Comparison of ENCODE assay signal across 7 cellular contexts in the genomic region with DNA sequence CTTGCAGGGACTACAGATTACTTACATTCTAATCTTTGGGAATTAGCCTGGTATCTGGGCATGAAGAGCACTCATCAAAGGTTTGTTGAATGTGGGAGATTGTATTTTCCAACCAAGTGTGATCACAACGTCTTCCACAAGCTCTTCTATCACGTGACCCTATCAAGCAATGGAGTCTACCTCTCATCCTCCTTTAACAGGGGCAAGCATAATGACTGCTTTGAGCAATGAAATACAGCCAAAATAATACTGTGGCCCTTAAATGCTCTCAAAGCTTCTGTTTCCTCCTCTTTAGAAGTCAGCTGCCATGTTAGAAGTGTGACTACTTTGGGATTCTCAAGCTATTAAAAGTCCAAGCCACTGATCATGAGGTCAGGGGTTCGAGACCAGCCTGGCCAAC.
DNase-seq lines count a peak whose midpoint lies in the region; ATAC-seq, FAIRE-seq and TF ChIP-seq lines count a peak whose summit lies in the region.
"Not testable (repeated sequence)": the region's sequence is repeated elsewhere in the genome, so short reads cannot be mapped to it uniquely, and the experiment has no call there.

No MANE protein-coding gene starts in this region.

- not testable (repeated sequence) for TF ChIP-seq RAD21 in K562 (CRISPR knock-in tag; conservative IDR thresholded peaks at IDR 0.05 in 1 of 2, IDR thresholded peaks at IDR 0.05 in 1 of 2); HepG2 (CRISPR knock-in tag; IDR thresholded peaks at IDR 0.05)

- not testable (repeated sequence) for H3K4me1 Mint-ChIP-seq in endodermal cell; stimulated activated effector memory CD8-positive, alpha-beta T cell treated with anti-CD3 and anti-CD28 coated beads, Interleukin-12 subunit alpha, Interleukin-12 subunit beta, amount 100 ng/mL, for 72 hours

- H2AFZ ChIP-seq in K562 (ENCODE audit: low read depth, low read length); HepG2 (ENCODE audit: low read length): not testable (repeated sequence)

- not testable (repeated sequence) for FAIRE-seq in K562 (lab: Jason Lieb, UNC); HepG2 (lab: Jason Lieb, UNC)

- H3K27me3 ChIP-seq in K562 (ENCODE audit: control insufficient read depth in 2 of 2, insufficient read depth in 2 of 2, low read length in 2 of 2); endodermal cell (ENCODE audit: control insufficient read depth, insufficient read depth, low read length, poor library complexity, severe bottlenecking); iPS-20b (ENCODE audit: insufficient read depth, low read length); HepG2 (ENCODE audit: control insufficient read depth in 1 of 2, insufficient read depth in 2 of 2, low read length in 2 of 2): not testable (repeated sequence)
- peaks cover 0 to 13% (median 0%) of the 10 kb centered on the region in 4 donors for H3K27me3 ChIP-seq in esophagus muscularis mucosa

- not testable (repeated sequence) for H3K36me3 ChIP-seq in K562 (ENCODE audit: control insufficient read depth, insufficient read depth, low read length); endodermal cell (ENCODE audit: control insufficient read depth, insufficient read depth, low read length); esophagus muscularis mucosa; iPS-20b (ENCODE audit: insufficient read depth, low read depth, low read length); HepG2 (replicated peaks in 1 of 2; ENCODE audit: control insufficient read depth in 1 of 2, insufficient read depth in 2 of 2, low read length in 2 of 2)

- H3K27ac ChIP-seq in K562 (ENCODE audit: extremely low read depth, low read depth, low read length); endodermal cell (ENCODE audit: low read depth, low read length); esophagus muscularis mucosa (replicated peaks in 1 of 4); iPS-20b (ENCODE audit: low read length); HepG2 (ENCODE audit: extremely low read length, insufficient read depth, low read length): not testable (repeated sequence)

- CTCF ChIA-PET in K562 (lab: Yijun Ruan, JAX; ENCODE audit: low intra/inter-chr PET ratio); HepG2 (lab: Yijun Ruan, JAX; ENCODE audit: low intra/inter-chr PET ratio, low total read pairs): not testable (repeated sequence)

- H3K27ac Mint-ChIP-seq in endodermal cell; stimulated activated effector memory CD8-positive, alpha-beta T cell treated with anti-CD3 and anti-CD28 coated beads, Interleukin-12 subunit alpha, Interleukin-12 subunit beta, amount 100 ng/mL, for 72 hours: not testable (repeated sequence)

- not testable (repeated sequence) for H4K20me1 ChIP-seq in K562 (replicated peaks; ENCODE audit: control insufficient read depth, insufficient read depth, low read length); HepG2 (ENCODE audit: insufficient read depth, low read length)

- not testable (repeated sequence) for TF ChIP-seq CTCF in K562 (IDR thresholded peaks at IDR 0.05 in 2 of 3, conservative IDR thresholded peaks at IDR 0.05 in 1 of 3; ENCODE audit: insufficient read depth in 2 of 3, low read depth in 1 of 3, low read length in 3 of 3); endodermal cell (conservative IDR thresholded peaks at IDR 0.05); esophagus muscularis mucosa (IDR thresholded peaks at IDR 0.05); HepG2 (CRISPR knock-in tag; IDR thresholded peaks at IDR 0.05)

- not testable (repeated sequence) for H3K9ac ChIP-seq in K562 (ENCODE audit: insufficient read depth in 1 of 2, low read depth in 2 of 2, low read length in 2 of 2); endodermal cell (ENCODE audit: extremely low read depth, low read length, poor library complexity, severe bottlenecking); iPS-20b (ENCODE audit: low read depth, low read length); HepG2 (ENCODE audit: insufficient read depth, low read depth, low read length)

- not testable (repeated sequence) for ATAC-seq in K562, HepG2
- peak; percentile 17 for ATAC-seq in stimulated activated effector memory CD8-positive, alpha-beta T cell treated with anti-CD3 and anti-CD28 coated beads, Interleukin-12 subunit alpha, Interleukin-12 subunit beta, amount 100 ng/mL, for 72 hours

- WGBS in K562 (ENCODE audit: insufficient coverage, low coverage, missing lambda C conversion rate) = 0% methylated on average over 3 of the region's 3 CpGs
- 33 to 45% methylated on average over 3 of the region's 3 CpGs for whole genome bisulfite sequencing in endodermal cell (ENCODE audit: insufficient coverage in 1 of 2, insufficient read length in 1 of 2), 2 experiments
- 26% methylated on average over 3 of the region's 3 CpGs for WGBS in esophagus muscularis mucosa
- under 1% methylated on average over 3 of the region's 3 CpGs for WGBS in HepG2 (ENCODE audit: low lambda C conversion rate)

- TF ChIP-seq EP300 in K562 (IDR thresholded peaks at IDR 0.05; ENCODE audit: low read length); esophagus muscularis mucosa (IDR thresholded peaks at IDR 0.05); HepG2 (IDR thresholded peaks at IDR 0.05; ENCODE audit: low read depth in 2 of 2, low read length in 2 of 2); HepG2 (CRISPR knock-in tag; IDR thresholded peaks at IDR 0.05; ENCODE audit: borderline replicate concordance): not testable (repeated sequence)

- H3K27me3 Mint-ChIP-seq in endodermal cell (ENCODE audit: insufficient read depth) = not testable (repeated sequence)

- in situ Hi-C loops in K562 (cut with MboI); HepG2 (cut with HindIII; ENCODE audit: extremely low pct_ligation_motif_present, low pct_unique_long_range_greater_than_20kb): not testable (repeated sequence)

- H3K9me1 ChIP-seq in K562 (ENCODE audit: control insufficient read depth, insufficient read depth, low read length) = not testable (repeated sequence)

- DNase-seq in RPMI8226 (peak; percentile 0), esophagus muscularis mucosa (ENCODE audit: extremely low spot score) (peak; percentile 70)
- not testable (repeated sequence) for DNase-seq in K562 (ENCODE audit: extremely low read depth in 1 of 4, low spot score in 3 of 4); endodermal cell; HepG2 (ENCODE audit: low spot score); stimulated activated effector memory CD8-positive, alpha-beta T cell treated with anti-CD3 and anti-CD28 coated beads, Interleukin-12 subunit alpha, Interleukin-12 subunit beta, amount 100 ng/mL, for 72 hours (ENCODE audit: low spot score in 2 of 2)

- H3K36me3 Mint-ChIP-seq in endodermal cell (ENCODE audit: low read depth); stimulated activated effector memory CD8-positive, alpha-beta T cell treated with anti-CD3 and anti-CD28 coated beads, Interleukin-12 subunit alpha, Interleukin-12 subunit beta, amount 100 ng/mL, for 72 hours: not testable (repeated sequence)

- TF ChIP-seq POLR2A in K562 (conservative IDR thresholded peaks at IDR 0.05); esophagus muscularis mucosa (IDR thresholded peaks at IDR 0.05; ENCODE audit: low read depth); HepG2 (IDR thresholded peaks at IDR 0.05; ENCODE audit: insufficient read depth in 1 of 2, low read depth in 2 of 2, low read length in 2 of 2): not testable (repeated sequence)

- not testable (repeated sequence) for H3K79me2 ChIP-seq in K562 (ENCODE audit: control insufficient read depth, insufficient read depth, low read length); HepG2 (ENCODE audit: insufficient read depth, low read length)

- BruUV-seq in K562 (replicated peaks; lab: Mats Ljungman, UMichigan); HepG2 (replicated peaks; lab: Mats Ljungman, UMichigan): not testable (repeated sequence)

- POLR2A ChIA-PET in K562 (lab: Yijun Ruan, JAX); HepG2 (lab: Yijun Ruan, JAX): not testable (repeated sequence)

- H3K4me3 ChIP-seq in K562; esophagus muscularis mucosa; HepG2 (replicated peaks in 1 of 3; ENCODE audit: insufficient read depth in 1 of 3, low read depth in 2 of 3, low read length in 3 of 3): not testable (repeated sequence)
- H3K4me3 ChIP-seq in endodermal cell (ENCODE audit: low read length) (peak overlapping the region; percentile 44), iPS-20b (ENCODE audit: low read length) (peak overlapping the region; percentile 33; the same call in 1 of the 2 replicates)

- intact Hi-C loops in K562 (cut with micrococcal nuclease); esophagus muscularis mucosa (cut with DNase I); HepG2 (cut with micrococcal nuclease; ENCODE audit: unreplicated experiment): not testable (repeated sequence)

- not testable (repeated sequence) for H3K9me3 ChIP-seq in K562 (replicated peaks; ENCODE audit: control insufficient read depth, insufficient read depth, low read depth, low read length); esophagus muscularis mucosa
- H3K9me3 ChIP-seq in endodermal cell (ENCODE audit: control insufficient read depth, low read length) (peaks cover 91% of the 10 kb centered on the region), iPS-20b (ENCODE audit: insufficient read depth, low read depth, low read length) (peaks cover 99% of the 10 kb centered on the region), HepG2 (ENCODE audit: low read length) (peaks cover 96% of the 10 kb centered on the region)

- not testable (repeated sequence) for H3K4me3 Mint-ChIP-seq in endodermal cell; stimulated activated effector memory CD8-positive, alpha-beta T cell treated with anti-CD3 and anti-CD28 coated beads, Interleukin-12 subunit alpha, Interleukin-12 subunit beta, amount 100 ng/mL, for 72 hours

- H3K4me2 ChIP-seq in K562 (ENCODE audit: insufficient read depth, low read length); HepG2 (ENCODE audit: low read depth, low read length): not testable (repeated sequence)

- not testable (repeated sequence) for H3K4me1 ChIP-seq in K562 (replicated peaks in 1 of 2; ENCODE audit: control insufficient read depth in 2 of 2, insufficient read depth in 2 of 2, low read length in 2 of 2); endodermal cell (ENCODE audit: control insufficient read depth, insufficient read depth, low read length); esophagus muscularis mucosa; iPS-20b (ENCODE audit: insufficient read depth, low read length); HepG2 (ENCODE audit: insufficient read depth, low read length)

- peaks cover 53% of the 10 kb centered on the region for H3K9me3 Mint-ChIP-seq in endodermal cell
- H3K9me3 Mint-ChIP-seq in stimulated activated effector memory CD8-positive, alpha-beta T cell treated with anti-CD3 and anti-CD28 coated beads, Interleukin-12 subunit alpha, Interleukin-12 subunit beta, amount 100 ng/mL, for 72 hours = not testable (repeated sequence)
